Comparison of ENCODE assay signal across 21 cellular contexts in genomic region chr4:88949605-88950004, GRCh38.
DNase-seq lines count a peak whose midpoint lies in the region; ATAC-seq and TF ChIP-seq lines count a peak whose summit lies in the region.
"Had no signal": no experiment of that assay in that cellular context is flagged by ENCODE, and none has a peak within 500 bp of the region (broad histone marks: within the 10 kb centered on the region; RNA-seq: fewer than 3 reads in every experiment).

No MANE protein-coding gene starts in this region.

- intact Hi-C loops in thyroid gland (cut with DNase I): no loop called here

- H3K9me3 ChIP-seq in thyroid gland: no peaks in the 10 kb centered on the region
- H3K9me3 ChIP-seq: thoracic aorta had no signal

- peaks cover 15% of the 10 kb centered on the region for H3K4me1 Mint-ChIP-seq in activated naive CD8-positive, alpha-beta T cell treated with anti-CD3 and anti-CD28 coated beads, Interleukin-2, amount 10 ng/mL, durations not matched to agents 7 days and 5 days
- peaks cover 17% of the 10 kb centered on the region for H3K4me1 Mint-ChIP-seq in activated naive CD8-positive, alpha-beta T cell treated with anti-CD3 and anti-CD28 coated beads for 36 hours
- peaks cover 12% of the 10 kb centered on the region for H3K4me1 Mint-ChIP-seq in activated T-helper 17 cell treated with anti-CD3 and anti-CD28 coated beads, Interleukin-2, amount 50 U/mL, for 72 hours

- TF ChIP-seq CTCF in thyroid gland (IDR thresholded peaks at IDR 0.05): no peak

- no peaks in the 10 kb centered on the region for H3K27me3 Mint-ChIP-seq in activated naive CD8-positive, alpha-beta T cell treated with anti-CD3 and anti-CD28 coated beads, Interleukin-2, amount 10 ng/mL, durations not matched to agents 7 days and 5 days
- no peaks in the 10 kb centered on the region for H3K27me3 Mint-ChIP-seq in activated naive CD8-positive, alpha-beta T cell treated with anti-CD3 and anti-CD28 coated beads for 36 hours
- H3K27me3 Mint-ChIP-seq in activated T-helper 17 cell treated with anti-CD3 and anti-CD28 coated beads, Interleukin-2, amount 50 U/mL, for 72 hours: no peaks in the 10 kb centered on the region
- H3K27me3 Mint-ChIP-seq: activated naive CD8-positive, alpha-beta T cell treated with anti-CD3 and anti-CD28 coated beads, Interleukin-2, amount 50 U/mL, for 24 hours had no signal

- H3K4me3 ChIP-seq in thyroid gland (replicated peaks in 1 of 3): no peak overlapping the region
- H3K4me3 ChIP-seq: thoracic aorta had no signal

- no peak overlapping the region for H3K27ac Mint-ChIP-seq in activated naive CD8-positive, alpha-beta T cell treated with anti-CD3 and anti-CD28 coated beads, Interleukin-2, amount 10 ng/mL, durations not matched to agents 7 days and 5 days
- H3K27ac Mint-ChIP-seq in activated naive CD8-positive, alpha-beta T cell treated with anti-CD3 and anti-CD28 coated beads for 36 hours: no peak overlapping the region
- H3K27ac Mint-ChIP-seq in activated T-helper 17 cell treated with anti-CD3 and anti-CD28 coated beads, Interleukin-2, amount 50 U/mL, for 72 hours: peak overlapping the region; percentile 51
- H3K27ac Mint-ChIP-seq: activated naive CD8-positive, alpha-beta T cell treated with anti-CD3 and anti-CD28 coated beads, Interleukin-2, amount 50 U/mL, for 24 hours had no signal

- no peak for DNase-seq in activated naive CD8-positive, alpha-beta T cell treated with anti-CD3 and anti-CD28 coated beads, Interleukin-2, amount 10 ng/mL, durations not matched to agents 7 days and 5 days
- no peak for DNase-seq in activated naive CD8-positive, alpha-beta T cell treated with anti-CD3 and anti-CD28 coated beads for 36 hours
- peak; percentile 59 for DNase-seq in NCI-H2029 (lab: John Stamatoyannopoulos, UW)
- no peak for DNase-seq in thyroid gland
- no peak for DNase-seq in medulla oblongata (ENCODE audit: extremely low spot score)
- no peak for DNase-seq in iPS-NIHi11 (ENCODE audit: low spot score)
- no peak for DNase-seq in activated effector memory CD4-positive, alpha-beta T cell treated with Interleukin-2 at 50 U/mL for 16 hours
- DNase-seq: activated naive CD8-positive, alpha-beta T cell treated with anti-CD3 and anti-CD28 coated beads, Interleukin-2, amount 50 U/mL, for 24 hours; activated T-cell treated with anti-CD3 and anti-CD28 coated beads, Interleukin-2, amount 50 U/mL, for 48 hours; C1 segment of cervical spinal cord; kidney; mammary epithelial cell; NCI-H2081 treated with DMSO at 0.1 percent for 48 hours; NCI-H526 treated with DMSO at 0.1 percent for 48 hours; occipital lobe; Right ventricle myocardium superior; stimulated activated CD4-positive, alpha-beta T cell treated with anti-CD3 and anti-CD28 coated beads, Interleukin-4, amount 100 ng/mL, for 1 hour; stimulated activated naive CD4-positive, alpha-beta T cell had no signal

- H3K36me3 Mint-ChIP-seq in activated naive CD8-positive, alpha-beta T cell treated with anti-CD3 and anti-CD28 coated beads, Interleukin-2, amount 10 ng/mL, durations not matched to agents 7 days and 5 days: peaks cover 21% of the 10 kb centered on the region
- peaks cover 1% of the 10 kb centered on the region for H3K36me3 Mint-ChIP-seq in activated naive CD8-positive, alpha-beta T cell treated with anti-CD3 and anti-CD28 coated beads for 36 hours
- no peaks in the 10 kb centered on the region for H3K36me3 Mint-ChIP-seq in activated T-helper 17 cell treated with anti-CD3 and anti-CD28 coated beads, Interleukin-2, amount 50 U/mL, for 72 hours (ENCODE audit: low read depth)

- peaks cover 8% of the 10 kb centered on the region for H3K9me3 Mint-ChIP-seq in activated naive CD8-positive, alpha-beta T cell treated with anti-CD3 and anti-CD28 coated beads, Interleukin-2, amount 10 ng/mL, durations not matched to agents 7 days and 5 days
- H3K9me3 Mint-ChIP-seq in activated naive CD8-positive, alpha-beta T cell treated with anti-CD3 and anti-CD28 coated beads for 36 hours: peaks cover 3% of the 10 kb centered on the region
- H3K9me3 Mint-ChIP-seq in activated T-helper 17 cell treated with anti-CD3 and anti-CD28 coated beads, Interleukin-2, amount 50 U/mL, for 72 hours: peaks cover 11% of the 10 kb centered on the region
- H3K9me3 Mint-ChIP-seq: activated naive CD8-positive, alpha-beta T cell treated with anti-CD3 and anti-CD28 coated beads, Interleukin-2, amount 50 U/mL, for 24 hours had no signal

- peaks cover 22 to 27% of the 10 kb centered on the region in 2 donors for H3K4me1 ChIP-seq in thyroid gland

- H3K27me3 ChIP-seq in thyroid gland: no peaks in the 10 kb centered on the region

- no peak overlapping the region for H3K4me3 Mint-ChIP-seq in activated naive CD8-positive, alpha-beta T cell treated with anti-CD3 and anti-CD28 coated beads, Interleukin-2, amount 10 ng/mL, durations not matched to agents 7 days and 5 days
- H3K4me3 Mint-ChIP-seq in activated naive CD8-positive, alpha-beta T cell treated with anti-CD3 and anti-CD28 coated beads for 36 hours: no peak overlapping the region
- H3K4me3 Mint-ChIP-seq in activated T-helper 17 cell treated with anti-CD3 and anti-CD28 coated beads, Interleukin-2, amount 50 U/mL, for 72 hours: no peak overlapping the region
- H3K4me3 Mint-ChIP-seq: activated naive CD8-positive, alpha-beta T cell treated with anti-CD3 and anti-CD28 coated beads, Interleukin-2, amount 50 U/mL, for 24 hours had no signal

- peak overlapping the region; percentile 22 to 94 (median 50) for H3K27ac ChIP-seq in thyroid gland
- H3K27ac ChIP-seq: thoracic aorta had no signal

- POLR2A ChIA-PET in activated naive CD8-positive, alpha-beta T cell treated with anti-CD3 and anti-CD28 coated beads, Interleukin-2, amount 10 ng/mL, durations not matched to agents 7 days and 5 days (lab: Charles Lee): interaction anchor here (1.1 kb wide), 1 partner anchor 126 kb away, joined by 3 read pairs; no protein-coding TSS in a partner anchor

- H3K36me3 ChIP-seq in thyroid gland: no peaks in the 10 kb centered on the region
- H3K36me3 ChIP-seq: thoracic aorta had no signal

- 24 to 38% methylated on average over 2 of the region's 2 CpGs for WGBS in thyroid gland, 2 donors

- ATAC-seq in activated naive CD8-positive, alpha-beta T cell treated with anti-CD3 and anti-CD28 coated beads, Interleukin-2, amount 10 ng/mL, durations not matched to agents 7 days and 5 days (ENCODE audit: low read depth): peak; percentile 18
- ATAC-seq in activated T-helper 17 cell treated with anti-CD3 and anti-CD28 coated beads, Interleukin-2, amount 50 U/mL, for 72 hours (replicated peaks): peak; percentile 48
- ATAC-seq: activated naive CD8-positive, alpha-beta T cell treated with anti-CD3 and anti-CD28 coated beads, Interleukin-2, amount 50 U/mL, for 24 hours; HepG2 had no signal

- TF ChIP-seq POLR2A in thyroid gland (IDR thresholded peaks at IDR 0.05): no peak
